10 cellular contexts compared by ENCODE assay signal in the genomic region with DNA sequence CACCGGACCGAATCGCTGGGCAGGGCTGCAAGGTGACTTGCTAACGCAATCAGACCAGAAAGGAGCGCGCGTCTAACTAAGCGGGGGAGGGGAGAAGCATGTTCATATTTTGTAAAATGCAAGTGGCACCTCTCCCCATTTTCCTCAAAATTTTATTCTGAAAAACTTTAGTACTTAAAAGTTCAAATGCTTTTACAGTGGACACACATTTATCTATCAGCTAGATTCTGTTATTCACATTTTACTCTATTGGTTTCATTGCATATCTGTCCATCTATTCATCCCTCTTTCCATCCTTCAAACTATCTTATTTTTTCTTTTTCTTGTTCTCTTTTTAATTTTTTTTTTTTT. TPM values are rescaled to one million over a fixed set of nuclear protein-coding genes. Genes with fewer than 3 reads are reported as not detected.
DNase-seq lines count a peak whose midpoint lies in the region; ATAC-seq, FAIRE-seq and TF ChIP-seq lines count a peak whose summit lies in the region.
"Had no signal": no experiment of that assay in that cellular context is flagged by ENCODE, and none has a peak within 500 bp of the region (broad histone marks: within the 10 kb centered on the region; RNA-seq: fewer than 3 reads in every experiment).

No MANE protein-coding gene starts in this region.

- H4K20me1 ChIP-seq in GM12878 (ENCODE audit: control insufficient read depth, insufficient read depth) = no peaks in the 10 kb centered on the region; the same call in 1 of the 2 replicates

- H3K9me3 ChIP-seq in HEK293 (ENCODE audit: control insufficient read depth, insufficient read depth, low read depth, low read length) (no peaks in the 10 kb centered on the region), GM12878 (replicated peaks; ENCODE audit: control insufficient read depth, insufficient read depth, low read length) (no peaks in the 10 kb centered on the region), muscle layer of duodenum (ENCODE audit: control insufficient read depth in 1 of 2, low read length in 2 of 2) (no peaks in the 10 kb centered on the region), small intestine (ENCODE audit: control insufficient read depth, low read depth) (no peaks in the 10 kb centered on the region)
- H3K9me3 ChIP-seq: adrenal gland, sigmoid colon had no signal

- intact Hi-C loops in GM12878 (cut with micrococcal nuclease; ENCODE audit: unreplicated experiment) = loop anchor here (1.0 to 5.0 kb wide), 5 partner anchors 88 to 544 kb away; no protein-coding TSS in a partner anchor

- no peak overlapping the region for H2AFZ ChIP-seq in GM12878 (ENCODE audit: control insufficient read depth, low read depth, low read length)

- FAIRE-seq in GM12878 (lab: Jason Lieb, UNC) (no peak), small intestine (lab: Jason Lieb, UNC) (no peak)

- no peak for TF ChIP-seq RAD21 in GM12878 (IDR thresholded peaks at IDR 0.05; ENCODE audit: insufficient read depth, low read depth, low read length)

- H3K27ac ChIP-seq in 22Rv1 = no peak overlapping the region
- no peak overlapping the region for H3K27ac ChIP-seq in HEK293 (ENCODE audit: extremely low read depth, low read depth, low read length)
- no peak overlapping the region for H3K27ac ChIP-seq in GM12878 (ENCODE audit: control insufficient read depth, insufficient read depth)
- no peak overlapping the region for H3K27ac ChIP-seq in muscle layer of duodenum (ENCODE audit: low read length)
- no peak overlapping the region for H3K27ac ChIP-seq in small intestine (ENCODE audit: low read depth in 1 of 2, low read length in 1 of 2)
- H3K27ac ChIP-seq: adrenal gland had no signal

- peak; percentile 62 for TF ChIP-seq CTCF in 22Rv1 (IDR thresholded peaks at IDR 0.05)
- no peak for TF ChIP-seq CTCF in HEK293 (tag by site-specific recombination; IDR thresholded peaks at IDR 0.05)
- no peak for TF ChIP-seq CTCF in GM12878 (IDR thresholded peaks at IDR 0.05 in 2 of 3, conservative IDR thresholded peaks at IDR 0.05 in 1 of 3; ENCODE audit: control insufficient read depth in 2 of 3, extremely low read depth in 1 of 3, insufficient read depth in 1 of 3, low read depth in 3 of 3, low read length in 3 of 3)

- ATAC-seq in GM12878 = no peak

- peak overlapping the region; percentile 70 for H3K4me2 ChIP-seq in GM12878 (ENCODE audit: control insufficient read depth, insufficient read depth)

- DNase-seq in GM12878 (ENCODE audit: low read depth, low spot score) (no peak), SW480 (ENCODE audit: low spot score) (no peak), small intestine (no peak), cerebellar cortex (ENCODE audit: low spot score) (no peak), NCI-H2107 (lab: John Stamatoyannopoulos, UW) (no peak)

- CTCF ChIA-PET in HEK293 (lab: Yijun Ruan, JAX) = interaction anchor here (0.6 to 3.3 kb wide), 25 partner anchors 9 to 1967 kb away, joined by 3 to 30 read pairs (median 5); no protein-coding TSS in a partner anchor
- CTCF ChIA-PET in GM12878 (lab: Yijun Ruan, JAX) = interaction anchor here (0.7 to 5.0 kb wide), 19 partner anchors 10 to 1326 kb away, joined by 3 to 78 read pairs (median 4); no protein-coding TSS in a partner anchor

- SMC1A ChIA-PET in GM12878 (lab: Charles Lee; ENCODE audit: uncharacterized antibody, unreplicated experiment) = interaction anchor here (0.7 to 2.9 kb wide), 13 partner anchors 18 to 544 kb away, joined by 3 to 14 read pairs (median 3); no protein-coding TSS in a partner anchor

- TF ChIP-seq POLR2A in GM12878 (IDR thresholded peaks at IDR 0.05; ENCODE audit: low read depth, low read length) = no peak

- H3K79me2 ChIP-seq in GM12878 (ENCODE audit: control insufficient read depth, insufficient read depth, low read length) = no peaks in the 10 kb centered on the region

- POLR2A ChIA-PET in HEK293 (lab: Yijun Ruan, JAX) = interaction anchor here (0.7 to 1.3 kb wide), 2 partner anchors 26 to 110 kb away, joined by 4 to 7 read pairs; no protein-coding TSS in a partner anchor
- POLR2A ChIA-PET in GM12878 (lab: Charles Lee) = no interaction called here

- H3K4me3 ChIP-seq in HEK293 (ENCODE audit: low read depth, low read length) (no peak overlapping the region), GM12878 (no peak overlapping the region), muscle layer of duodenum (ENCODE audit: low read depth in 1 of 2, low read length in 2 of 2) (peak overlapping the region; percentile 55 to 59), small intestine (ENCODE audit: low read depth in 1 of 2, low read length in 2 of 2) (no peak overlapping the region)

- no TSS peak for BruUV-seq in GM12878 (replicated peaks; lab: Mats Ljungman, UMichigan)

- H3K9ac ChIP-seq in GM12878 (ENCODE audit: control insufficient read depth, insufficient read depth, low read length) = no peak overlapping the region; the same call in 1 of the 2 replicates

- H3K36me3 ChIP-seq in HEK293 (ENCODE audit: control insufficient read depth in 2 of 2, insufficient read depth in 1 of 2, low read length in 2 of 2) (no peaks in the 10 kb centered on the region), GM12878 (ENCODE audit: control insufficient read depth in 2 of 2, insufficient read depth in 2 of 2, low read length in 1 of 2) (no peaks in the 10 kb centered on the region), muscle layer of duodenum (ENCODE audit: control insufficient read depth in 1 of 2, insufficient read depth in 2 of 2, low read length in 2 of 2) (no peaks in the 10 kb centered on the region), small intestine (ENCODE audit: control insufficient read depth in 2 of 2, insufficient read depth in 2 of 2, low read length in 2 of 2) (no peaks in the 10 kb centered on the region)
- H3K36me3 ChIP-seq: adrenal gland, sigmoid colon had no signal

- no peaks in the 10 kb centered on the region; a peak in 1 of 4 replicates for H3K27me3 ChIP-seq in GM12878 (replicated peaks in 1 of 2; ENCODE audit: control insufficient read depth in 2 of 2, insufficient read depth in 2 of 2, low read length in 1 of 2)
- H3K27me3 ChIP-seq in muscle layer of duodenum (ENCODE audit: low read depth, low read length) = no peaks in the 10 kb centered on the region
- no peaks in the 10 kb centered on the region for H3K27me3 ChIP-seq in small intestine (ENCODE audit: control insufficient read depth in 2 of 2, insufficient read depth in 2 of 2, low read length in 2 of 2)
- H3K27me3 ChIP-seq: adrenal gland had no signal

- RAD21 ChIA-PET in GM12878 (lab: Charles Lee; ENCODE audit: unreplicated experiment) = interaction anchor here (1.0 to 2.0 kb wide), 5 partner anchors 22 to 544 kb away, joined by 3 to 16 read pairs (median 5); no protein-coding TSS in a partner anchor

- TF ChIP-seq EP300 in GM12878 (IDR thresholded peaks at IDR 0.05; ENCODE audit: borderline replicate concordance in 1 of 2, control insufficient read depth in 1 of 2, low read depth in 2 of 2, low read length in 2 of 2) = no peak

- H3K4me1 ChIP-seq in HEK293 (ENCODE audit: control insufficient read depth, insufficient read depth, low read length) (no peaks in the 10 kb centered on the region), GM12878 (ENCODE audit: control insufficient read depth, insufficient read depth, low read length) (no peaks in the 10 kb centered on the region; the same call in 1 of the 2 replicates), muscle layer of duodenum (ENCODE audit: control insufficient read depth in 1 of 2, insufficient read depth in 2 of 2, low read length in 2 of 2) (peaks cover 4 to 7% of the 10 kb centered on the region in 2 donors), small intestine (ENCODE audit: control insufficient read depth in 2 of 2, insufficient read depth in 1 of 2, low read depth in 1 of 2, low read length in 1 of 2) (peaks cover 0 to 2% of the 10 kb centered on the region in 2 donors)

- in situ Hi-C loops in GM12878 (cut with MboI) = no loop called here

- 0% methylated on average over 8 of the region's 8 CpGs for WGBS in GM12878 (ENCODE audit: insufficient coverage, insufficient replicate concordance, low lambda C conversion rate, missing lambda C conversion rate)
- WGBS in small intestine, 3 donors = 0 to 1% (median 1%) methylated on average over 8 of the region's 8 CpGs

TF ChIP-seq in HEK293, 187 proteins besides CTCF, POLR2A, EP300 and RAD21 (continues in another document):
- TF ChIP-seq ZNF501 (tag by site-specific recombination; IDR thresholded peaks at IDR 0.05) (peak; percentile 4; the same call in 1 of the 2 replicates), ZNF394 (tag by site-specific recombination; IDR thresholded peaks at IDR 0.05; ENCODE audit: borderline replicate concordance) (0 out of 2 replicates have a peak, but pooled peaks have one; percentile 2), ZNF701 (tag by site-specific recombination; IDR thresholded peaks at IDR 0.05) (no peak), SP7 (tag by site-specific recombination; IDR thresholded peaks at IDR 0.05) (peak; percentile 2; the same call in 1 of the 2 replicates), MZF1 (tag by site-specific recombination; IDR thresholded peaks at IDR 0.05; ENCODE audit: borderline replicate concordance) (no peak)

TF ChIP-seq in GM12878, 131 proteins besides CTCF, POLR2A, EP300 and RAD21 (continues in another document):
- TF ChIP-seq, protein P1, sequence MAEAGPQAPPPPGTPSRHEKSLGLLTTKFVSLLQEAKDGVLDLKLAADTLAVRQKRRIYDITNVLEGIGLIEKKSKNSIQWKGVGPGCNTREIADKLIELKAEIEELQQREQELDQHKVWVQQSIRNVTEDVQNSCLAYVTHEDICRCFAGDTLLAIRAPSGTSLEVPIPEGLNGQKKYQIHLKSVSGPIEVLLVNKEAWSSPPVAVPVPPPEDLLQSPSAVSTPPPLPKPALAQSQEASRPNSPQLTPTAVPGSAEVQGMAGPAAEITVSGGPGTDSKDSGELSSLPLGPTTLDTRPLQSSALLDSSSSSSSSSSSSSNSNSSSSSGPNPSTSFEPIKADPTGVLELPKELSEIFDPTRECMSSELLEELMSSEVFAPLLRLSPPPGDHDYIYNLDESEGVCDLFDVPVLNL (IDR thresholded peaks at IDR 0.05; ENCODE audit: low read depth, low read length) = no peak

RNA-seq across cellular contexts. Expression of gene KLHL25, which starts 46.1 kb away (rescaled TPM):
- total RNA-seq in GM12878 (2013; cell fraction: nucleolus; rRNA removed) = 10.9 and 13.4 TPM in 2 replicates
- total RNA-seq in GM12878 (2014; rRNA removed) (2.1 and 2.9 TPM in 2 replicates), GM12878 (2014; rRNA removed; fragmentation: Illumina TruSeq; extraction: Trizol) (1.2 and 1.5 TPM in 2 replicates), GM12878 (2021) (2.5 and 2.7 TPM in 2 replicates)
- polyA plus RNA-seq in GM12878 (2011; ENCODE audit: low read depth) = 0.52 TPM
- polyA plus RNA-seq in GM12878 (2011; rRNA removed) (0.89 and 2.4 TPM in 2 replicates), GM12878 (2014; fragmentation: Illumina TruSeq; extraction: Trizol) (0.19 and 1.1 TPM in 2 replicates), GM12878 (2014; fragmentation: Nextera tagmentation; extraction: Ambion mirVana) (under 1 TPM in 1 of 2 experiments, not detected in 1; 0.04 TPM), GM12878 (2014; rRNA removed) (3.0 and 3.1 TPM in 2 replicates), GM12878 (2016; fragmentation: Nextera tagmentation; extraction: Ambion mirVana) (1 to 10 TPM; 2.0 to 2.1 TPM), small intestine (1 to 10 TPM; 7.6 to 9.5 (median 8.3) TPM)
- 3.2 and 4.9 TPM in 2 replicates for polyA plus RNA-seq in GM12878 (2011; cell fraction: cytosol; rRNA removed)
- polyA plus RNA-seq in GM12878 (2011; cell fraction: nucleus; rRNA removed) = 7.3 and 12.1 TPM in 2 replicates
- 0.95 and 1.3 TPM in 2 replicates for polyA plus RNA-seq in GM12878 (2012)
- 2.0 and 4.1 TPM in 2 replicates for polyA minus RNA-seq in GM12878 (2011; rRNA and poly(A)+ RNA removed)
- polyA minus RNA-seq in GM12878 (2011; cell fraction: cytosol; rRNA and poly(A)+ RNA removed) = 1.8 and 2.3 TPM in 2 replicates
- 2.8 and 5.5 TPM in 2 replicates for polyA minus RNA-seq in GM12878 (2011; cell fraction: nucleus; rRNA and poly(A)+ RNA removed)

Comparison
In these comparisons a context has a peak if more than half of its experiments do, and no peak if none do; other contexts are left out.
1. H3K4me3 ChIP-seq: peak in muscle layer of duodenum (2 of 2); none in HEK293 (single experiment), GM12878 (single experiment) and small intestine (0 of 2).